Comparison of ENCODE assay signal across 9 cellular contexts in genomic region chr4:10123227-10124101, GRCh38. TPM values are rescaled to one million over a fixed set of nuclear protein-coding genes. Genes with fewer than 3 reads are reported as not detected.
DNase-seq lines count a peak whose midpoint lies in the region; ATAC-seq and TF ChIP-seq lines count a peak whose summit lies in the region.
"Had no signal": no experiment of that assay in that cellular context is flagged by ENCODE, and none has a peak within 500 bp of the region (broad histone marks: within the 10 kb centered on the region; RNA-seq: fewer than 3 reads in every experiment).

No MANE protein-coding gene starts in this region.

- no TSS peak for BruUV-seq in MCF 10A (replicated peaks; lab: Mats Ljungman, UMichigan)
- BruUV-seq in OCI-LY7 (replicated peaks; lab: Mats Ljungman, UMichigan), result no TSS peak

- H3K4me1 ChIP-seq in neural progenitor cell (peaks cover 9% of the 10 kb centered on the region), OCI-LY7 (ENCODE audit: insufficient read depth, low read length, poor library complexity, severe bottlenecking) (peaks cover 10% of the 10 kb centered on the region)

- H3K27ac Mint-ChIP-seq in endothelial cell (ENCODE audit: unreplicated experiment) (peak overlapping the region; percentile 64), neural progenitor cell (peak overlapping the region; percentile 93), MCF 10A (ENCODE audit: low read depth, unreplicated experiment) (no peak overlapping the region)

- H3K4me2 ChIP-seq in neural progenitor cell (no peak overlapping the region), OCI-LY7 (ENCODE audit: low read length) (no peak overlapping the region)

- no peaks in the 10 kb centered on the region for H3K36me3 ChIP-seq in neural progenitor cell
- no peaks in the 10 kb centered on the region for H3K36me3 ChIP-seq in OCI-LY7 (ENCODE audit: insufficient read depth, low read length)

- H3K27me3 Mint-ChIP-seq in endothelial cell (ENCODE audit: unreplicated experiment) (peaks cover 9% of the 10 kb centered on the region), neural progenitor cell (ENCODE audit: insufficient read depth, low read depth) (peaks cover 8% of the 10 kb centered on the region), MCF 10A (ENCODE audit: insufficient read depth, unreplicated experiment) (no peaks in the 10 kb centered on the region)

- TF ChIP-seq CTCF in RWPE1 (conservative IDR thresholded peaks at IDR 0.05; ENCODE audit: low read depth), result no peak
- no peak for TF ChIP-seq CTCF in endothelial cell (IDR thresholded peaks at IDR 0.05; ENCODE audit: unreplicated experiment)
- no peak for TF ChIP-seq CTCF in neural progenitor cell (IDR thresholded peaks at IDR 0.05)
- TF ChIP-seq CTCF in MCF 10A (IDR thresholded peaks at IDR 0.05; ENCODE audit: unreplicated experiment), result no peak
- no peak for TF ChIP-seq CTCF in OCI-LY7 (conservative IDR thresholded peaks at IDR 0.05; ENCODE audit: low read length)

- H3K4me3 Mint-ChIP-seq in endothelial cell (ENCODE audit: unreplicated experiment) (no peak overlapping the region), neural progenitor cell (peak overlapping the region; percentile 41), MCF 10A (ENCODE audit: unreplicated experiment) (no peak overlapping the region)

- H3K36me3 Mint-ChIP-seq in endothelial cell (ENCODE audit: low read depth, unreplicated experiment) (peaks cover 2% of the 10 kb centered on the region), neural progenitor cell (no peaks in the 10 kb centered on the region), MCF 10A (ENCODE audit: insufficient read depth, unreplicated experiment) (no peaks in the 10 kb centered on the region)

- H2AFZ ChIP-seq in neural progenitor cell (replicated peaks), result no peak overlapping the region
- no peak overlapping the region for H2AFZ ChIP-seq in OCI-LY7 (ENCODE audit: low read length)

- H3K9me3 ChIP-seq in neural progenitor cell (ENCODE audit: low read depth), result no peaks in the 10 kb centered on the region
- no peaks in the 10 kb centered on the region for H3K9me3 ChIP-seq in OCI-LY7 (ENCODE audit: low read length)

- H3K27me3 ChIP-seq in neural progenitor cell, result no peaks in the 10 kb centered on the region

- no peaks in the 10 kb centered on the region for H3K9me2 ChIP-seq in OCI-LY7 (ENCODE audit: insufficient read depth, low read length)

- DNase-seq in HT-29 (ENCODE audit: low spot score) (peak; percentile 42), RWPE1 (ENCODE audit: low spot score) (no peak), endothelial cell (ENCODE audit: low spot score) (peak; percentile 41), neural progenitor cell (ENCODE audit: low spot score) (peak; percentile 67), MCF 10A (ENCODE audit: unreplicated experiment) (no peak), OCI-LY7 (ENCODE audit: low spot score) (no peak)

- no peak for ATAC-seq in GM21381 (IDR thresholded peaks at IDR 0.05; ENCODE audit: unreplicated experiment)
- ATAC-seq in HG03342 (IDR thresholded peaks at IDR 0.05; ENCODE audit: unreplicated experiment), result no peak

- H3K4me1 Mint-ChIP-seq in endothelial cell (ENCODE audit: unreplicated experiment) (peaks cover 17% of the 10 kb centered on the region), neural progenitor cell (peaks cover 44% of the 10 kb centered on the region), MCF 10A (ENCODE audit: insufficient read depth, unreplicated experiment) (peaks cover 4% of the 10 kb centered on the region)

- H3K27ac ChIP-seq in RWPE1, result peak overlapping the region; percentile 62
- no peak overlapping the region for H3K27ac ChIP-seq in neural progenitor cell
- H3K27ac ChIP-seq in OCI-LY7 (ENCODE audit: low read depth, low read length, poor library complexity, severe bottlenecking), result no peak overlapping the region
- H3K27ac ChIP-seq: HL-60 had no signal

- H4K20me1 ChIP-seq in neural progenitor cell (ENCODE audit: low read depth) (no peaks in the 10 kb centered on the region), OCI-LY7 (ENCODE audit: insufficient read depth, low read length) (no peaks in the 10 kb centered on the region)

- H3K9ac ChIP-seq in neural progenitor cell, result no peak overlapping the region

- POLR2A ChIA-PET in RWPE1 (lab: Yijun Ruan, JAX; ENCODE audit: low non-redundant PET), result no interaction called here
- POLR2A ChIA-PET in MCF 10A (lab: Yijun Ruan, JAX), result no interaction called here
- POLR2A ChIA-PET in OCI-LY7 (lab: Charles Lee), result no interaction called here

- no peaks in the 10 kb centered on the region for H3F3A ChIP-seq in neural progenitor cell (ENCODE audit: low read depth)

- H3K79me2 ChIP-seq in neural progenitor cell (ENCODE audit: low read depth), result no peaks in the 10 kb centered on the region
- H3K79me2 ChIP-seq in OCI-LY7 (ENCODE audit: insufficient read depth, low read depth, low read length), result no peaks in the 10 kb centered on the region

- no peak overlapping the region for H3K4me3 ChIP-seq in neural progenitor cell
- no peak overlapping the region for H3K4me3 ChIP-seq in OCI-LY7 (ENCODE audit: low read depth, low read length, poor library complexity, severe bottlenecking)

- CTCF ChIA-PET in RWPE1 (lab: Yijun Ruan, JAX) (no interaction called here), MCF 10A (lab: Yijun Ruan, JAX) (interaction anchor here (3.0 kb wide), 1 partner anchor 280 kb away, joined by 11 read pairs; no protein-coding TSS in a partner anchor), OCI-LY7 (lab: Charles Lee; ENCODE audit: unreplicated experiment) (no interaction called here)

- intact Hi-C loops in MCF 10A (cut with micrococcal nuclease) (no loop called here), OCI-LY7 (cut with micrococcal nuclease; ENCODE audit: unreplicated experiment) (no loop called here)

- H3K9me3 Mint-ChIP-seq in endothelial cell (ENCODE audit: unreplicated experiment), result no peaks in the 10 kb centered on the region
- H3K9me3 Mint-ChIP-seq in neural progenitor cell, result peaks cover 8% of the 10 kb centered on the region
- H3K9me3 Mint-ChIP-seq in MCF 10A (ENCODE audit: unreplicated experiment), result no peaks in the 10 kb centered on the region

RNA-seq across cellular contexts. Expression of gene WDR1, which starts 6.9 kb away (rescaled TPM):
- 306 and 310 TPM in 2 replicates for total RNA-seq in HT-29 (2014; rRNA removed; shearing (Covaris generic))
- total RNA-seq in endothelial cell (ENCODE audit: unreplicated experiment), result 501 TPM
- 83.1 and 125 TPM in 2 replicates for total RNA-seq in neural progenitor cell (ENCODE audit: low replicate concordance)
- 240 and 246 TPM in 2 replicates for total RNA-seq in MCF 10A (2022)
- 77.6 and 85.0 TPM in 2 replicates for total RNA-seq in OCI-LY7 (2014; rRNA removed; shearing (Covaris generic))
- 134 and 152 TPM in 2 replicates for total RNA-seq in OCI-LY7 (2022)

Comparison
In these comparisons a context has a peak if more than half of its experiments do, and no peak if none do; other contexts are left out.
1. DNase-seq: peak in HT-29 (single experiment), endothelial cell (single experiment) and neural progenitor cell (single experiment); none in RWPE1 (single experiment), MCF 10A (single experiment) and OCI-LY7 (single experiment).